Comparison of ENCODE assay signal across 32 cellular contexts in genomic region chr19:3738477-3739220, GRCh38. TPM values are rescaled to one million over a fixed set of nuclear protein-coding genes. Genes with fewer than 3 reads are reported as not detected.
"Had no signal": no experiment of that assay in that cellular context is flagged by ENCODE, and none has a peak within 500 bp of the region (broad histone marks: within the 10 kb centered on the region; RNA-seq: fewer than 3 reads in every experiment).

No MANE protein-coding gene starts in this region.

- DNase-seq: activated B cell treated with CpG ODN at 0.5 μM for 24 hours; activated CD4-positive, alpha-beta T cell treated with anti-CD3 and anti-CD28 coated beads for 36 hours; activated CD8-positive, alpha-beta memory T cell treated with anti-CD3 and anti-CD28 coated beads, Interleukin-2, amount 50 U/mL, for 48 hours; activated naive CD4-positive, alpha-beta T cell treated with anti-CD3 and anti-CD28 coated beads for 36 hours; activated T-cell treated with anti-CD3 and anti-CD28 coated beads, Interleukin-2, amount 50 U/mL, for 4 hours; dorsolateral prefrontal cortex; effector memory CD8-positive, alpha-beta T cell; glutamatergic neuron; immature natural killer cell; left ventricle myocardium inferior; pancreas; psoas muscle; stimulated activated CD4-positive, alpha-beta T cell treated with anti-CD3 and anti-CD28 coated beads, Interleukin-12 subunit alpha, Interleukin-12 subunit beta, amount 100 ng/mL, for 4 hours; stimulated activated CD4-positive, alpha-beta T cell treated with anti-CD3 and anti-CD28 coated beads, Interleukin-4, amount 100 ng/mL, for 4 hours; substantia nigra; T1000; thyroid gland had no signal

- H3K9me3 Mint-ChIP-seq: activated B cell treated with CpG ODN at 0.5 μM for 24 hours; activated naive CD4-positive, alpha-beta T cell treated with anti-CD3 and anti-CD28 coated beads for 36 hours; activated T-cell treated with anti-CD3 and anti-CD28 coated beads, Interleukin-2, amount 50 U/mL, for 4 hours; activated T-helper 2 cell treated with anti-CD3 and anti-CD28 coated beads, Interferon-gamma antibody, Interleukin-2, Interleukin-4, amounts not matched to agents 10 μg/mL and 5 μg/mL and 100 μg/mL, durations not matched to agents 14 hours and 24 hours and 36 hours; central memory CD8-positive, alpha-beta T cell; effector memory CD8-positive, alpha-beta T cell; immature natural killer cell; mesothelial cell of epicardium; natural killer cell treated with Interleukin-12 subunit alpha and Interleukin-12 subunit beta and Interleukin-15 and Interleukin-18, amount 100 ng/mL, for 72 hours; stimulated activated naive CD8-positive, alpha-beta T cell treated with anti-CD3 and anti-CD28 coated beads, Interleukin-15, Interleukin-2, amounts not matched to agents 100 ng/mL and 50 ng/mL, for 24 hours had no signal

- H3K27me3 Mint-ChIP-seq: activated CD4-positive, alpha-beta T cell treated with anti-CD3 and anti-CD28 coated beads for 36 hours; central memory CD8-positive, alpha-beta T cell; natural killer cell treated with Interleukin-12 subunit alpha and Interleukin-12 subunit beta and Interleukin-15 and Interleukin-18, amount 100 ng/mL, for 72 hours; stimulated activated naive CD8-positive, alpha-beta T cell treated with anti-CD3 and anti-CD28 coated beads, Interleukin-15, Interleukin-2, amounts not matched to agents 100 ng/mL and 50 ng/mL, for 24 hours had no signal

- H3K36me3 ChIP-seq: breast epithelium, esophagus muscularis mucosa, left ventricle myocardium inferior, neutrophil, right atrium auricular region had no signal

- H3K4me1 Mint-ChIP-seq: activated B cell treated with CpG ODN at 0.5 μM for 24 hours; central memory CD8-positive, alpha-beta T cell; mesothelial cell of epicardium had no signal

- H3K27me3 ChIP-seq: breast epithelium, dorsolateral prefrontal cortex, hepatocyte, pancreas, right atrium auricular region, thyroid gland had no signal

- H3K4me3 Mint-ChIP-seq: activated B cell treated with CpG ODN at 0.5 μM for 24 hours; activated CD4-positive, alpha-beta T cell treated with anti-CD3 and anti-CD28 coated beads for 36 hours; activated naive CD4-positive, alpha-beta T cell treated with anti-CD3 and anti-CD28 coated beads for 36 hours; activated T-cell treated with anti-CD3 and anti-CD28 coated beads, Interleukin-2, amount 50 U/mL, for 4 hours; central memory CD8-positive, alpha-beta T cell; effector memory CD8-positive, alpha-beta T cell; immature natural killer cell; mesothelial cell of epicardium; natural killer cell treated with Interleukin-12 subunit alpha and Interleukin-12 subunit beta and Interleukin-15 and Interleukin-18, amount 100 ng/mL, for 72 hours; stimulated activated naive CD8-positive, alpha-beta T cell treated with anti-CD3 and anti-CD28 coated beads, Interleukin-15, Interleukin-2, amounts not matched to agents 100 ng/mL and 50 ng/mL, for 24 hours had no signal

- H3K4me3 ChIP-seq: breast epithelium, dorsolateral prefrontal cortex, esophagus muscularis mucosa, hepatocyte, left ventricle myocardium inferior, pancreas, psoas muscle, right atrium auricular region, thyroid gland had no signal

- H3K36me3 Mint-ChIP-seq: immature natural killer cell; natural killer cell treated with Interleukin-12 subunit alpha and Interleukin-12 subunit beta and Interleukin-15 and Interleukin-18, amount 100 ng/mL, for 72 hours had no signal

- H3K27ac Mint-ChIP-seq: activated B cell treated with CpG ODN at 0.5 μM for 24 hours; activated CD4-positive, alpha-beta T cell treated with anti-CD3 and anti-CD28 coated beads for 36 hours; activated naive CD4-positive, alpha-beta T cell treated with anti-CD3 and anti-CD28 coated beads for 36 hours; activated T-helper 2 cell treated with anti-CD3 and anti-CD28 coated beads, Interferon-gamma antibody, Interleukin-2, Interleukin-4, amounts not matched to agents 10 μg/mL and 5 μg/mL and 100 μg/mL, durations not matched to agents 14 hours and 24 hours and 36 hours; mesothelial cell of epicardium; natural killer cell treated with Interleukin-12 subunit alpha and Interleukin-12 subunit beta and Interleukin-15 and Interleukin-18, amount 100 ng/mL, for 72 hours; stimulated activated naive CD8-positive, alpha-beta T cell treated with anti-CD3 and anti-CD28 coated beads, Interleukin-15, Interleukin-2, amounts not matched to agents 100 ng/mL and 50 ng/mL, for 24 hours had no signal

- ATAC-seq: activated CD4-positive, alpha-beta T cell treated with anti-CD3 and anti-CD28 coated beads for 36 hours; activated T-cell treated with anti-CD3 and anti-CD28 coated beads, Interleukin-2, amount 50 U/mL, for 4 hours; natural killer cell treated with Interleukin-12 subunit alpha and Interleukin-12 subunit beta and Interleukin-15 and Interleukin-18, amount 100 ng/mL, for 72 hours; pancreas; psoas muscle had no signal

RNA-seq across cellular contexts. Expression of gene TJP3, which starts 30.5 kb away (rescaled TPM):
- total RNA-seq: endothelial cell of umbilical vein, frontal cortex, left ventricle myocardium inferior, lung microvascular endothelial cell had no signal

RNA-seq across cellular contexts. Expression of gene RAX2, which starts 33.4 kb away (rescaled TPM):
- total RNA-seq: activated B cell treated with CpG ODN at 0.5 μM for 24 hours; activated CD4-positive, alpha-beta T cell treated with anti-CD3 and anti-CD28 coated beads for 36 hours; activated naive CD4-positive, alpha-beta T cell treated with anti-CD3 and anti-CD28 coated beads for 36 hours; activated T-cell treated with anti-CD3 and anti-CD28 coated beads, Interleukin-2, amount 50 U/mL, for 4 hours; activated T-helper 2 cell treated with anti-CD3 and anti-CD28 coated beads, Interferon-gamma antibody, Interleukin-2, Interleukin-4, amounts not matched to agents 10 μg/mL and 5 μg/mL and 100 μg/mL, durations not matched to agents 14 hours and 24 hours and 36 hours; endothelial cell of umbilical vein; esophagus muscularis mucosa; hepatocyte; kidney epithelial cell; left ventricle myocardium inferior; lung microvascular endothelial cell; mesothelial cell of epicardium; pancreas; psoas muscle; right atrium auricular region; thyroid gland; ureter had no signal
- polyA plus RNA-seq: endothelial cell of umbilical vein, immature natural killer cell, pancreas, psoas muscle had no signal
